In genomic region chr7:108569381-108570145, GRCh38 we compare ENCODE assay signal across 8 cellular contexts. TPM values are rescaled to one million over a fixed set of nuclear protein-coding genes. Genes with fewer than 3 reads are reported as not detected.
DNase-seq lines count a peak whose midpoint lies in the region; FAIRE-seq and TF ChIP-seq lines count a peak whose summit lies in the region.

Gene DNAJB9 (plus strand): TSS chr7:108569874. CDS start chr7:108571727, 1,853 bp downstream.
A gene with protein sequence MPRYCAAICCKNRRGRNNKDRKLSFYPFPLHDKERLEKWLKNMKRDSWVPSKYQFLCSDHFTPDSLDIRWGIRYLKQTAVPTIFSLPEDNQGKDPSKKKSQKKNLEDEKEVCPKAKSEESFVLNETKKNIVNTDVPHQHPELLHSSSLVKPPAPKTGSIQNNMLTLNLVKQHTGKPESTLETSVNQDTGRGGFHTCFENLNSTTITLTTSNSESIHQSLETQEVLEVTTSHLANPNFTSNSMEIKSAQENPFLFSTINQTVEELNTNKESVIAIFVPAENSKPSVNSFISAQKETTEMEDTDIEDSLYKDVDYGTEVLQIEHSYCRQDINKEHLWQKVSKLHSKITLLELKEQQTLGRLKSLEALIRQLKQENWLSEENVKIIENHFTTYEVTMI (minus strand): TSS chr7:108569706. CDS start chr7:108569569, 137 bp downstream.

- peaks cover 4% of the 10 kb centered on the region for H3K27me3 Mint-ChIP-seq in activated naive CD4-positive, alpha-beta T cell treated with anti-CD3 and anti-CD28 coated beads, Interleukin-2, amount 10 ng/mL, durations not matched to agents 7 days and 5 days

- peaks cover 6% of the 10 kb centered on the region for H3K79me1 ChIP-seq in neuronal stem cell (ENCODE audit: low read depth, low read length)

- H3K4me1 ChIP-seq in neuronal stem cell (ENCODE audit: control insufficient read depth in 2 of 2, insufficient read depth in 1 of 2, low read depth in 1 of 2, low read length in 2 of 2) = peaks cover 1 to 6% of the 10 kb centered on the region in 2 donors

- peak within 1 kb of the TSS; percentile 65 for H4K8ac ChIP-seq in neuronal stem cell (ENCODE audit: low read depth, low read length)

- H2AFZ ChIP-seq in neuronal stem cell (ENCODE audit: low read length) = peak within 1 kb of the TSS; percentile 94

- peaks cover 2% of the 10 kb centered on the region for H3K9me3 Mint-ChIP-seq in activated naive CD4-positive, alpha-beta T cell treated with anti-CD3 and anti-CD28 coated beads, Interleukin-2, amount 10 ng/mL, durations not matched to agents 7 days and 5 days

- peak within 1 kb of the TSS; percentile 98 for H3K9ac ChIP-seq in neuronal stem cell (ENCODE audit: low read depth, low read length, poor library complexity)

- peaks cover 3 to 62% of the 10 kb centered on the region in 2 donors for H3K36me3 ChIP-seq in neuronal stem cell (replicated peaks in 1 of 2; ENCODE audit: control insufficient read depth in 2 of 2, insufficient read depth in 2 of 2, low read length in 2 of 2)

- peak; percentile 97 for DNase-seq in GM03348 (ENCODE audit: low spot score)
- DNase-seq in HFF-Myc (ENCODE audit: extremely low read depth, low read depth) = peak; percentile 96
- peak; percentile 100 for DNase-seq in NAMALWA (ENCODE audit: low spot score)
- peak; percentile 100 for DNase-seq in SK-N-DZ (ENCODE audit: low spot score)
- peak; percentile 100 for DNase-seq in activated naive CD4-positive, alpha-beta T cell treated with anti-CD3 and anti-CD28 coated beads, Interleukin-2, amount 10 ng/mL, durations not matched to agents 7 days and 5 days
- DNase-seq in frontal cortex (ENCODE audit: low spot score in 2 of 2) = peak; percentile 92 to 96
- DNase-seq in neuronal stem cell (ENCODE audit: low spot score) = peak; percentile 98

- H2BK5ac ChIP-seq in neuronal stem cell (ENCODE audit: low read length) = peak within 1 kb of the TSS; percentile 95

- peaks cover 43% of the 10 kb centered on the region for H3K36me3 Mint-ChIP-seq in activated naive CD4-positive, alpha-beta T cell treated with anti-CD3 and anti-CD28 coated beads, Interleukin-2, amount 10 ng/mL, durations not matched to agents 7 days and 5 days

- H3K4me3 Mint-ChIP-seq in activated naive CD4-positive, alpha-beta T cell treated with anti-CD3 and anti-CD28 coated beads, Interleukin-2, amount 10 ng/mL, durations not matched to agents 7 days and 5 days = peak within 1 kb of the TSS; percentile 94

- no peak within 1 kb of the TSS for H2BK12ac ChIP-seq in neuronal stem cell (ENCODE audit: low read length)

- FAIRE-seq in frontal cortex (lab: Jason Lieb, UNC) = peak; percentile 76

- peak within 1 kb of the TSS; percentile 100 for H3K27ac Mint-ChIP-seq in activated naive CD4-positive, alpha-beta T cell treated with anti-CD3 and anti-CD28 coated beads, Interleukin-2, amount 10 ng/mL, durations not matched to agents 7 days and 5 days

- peak within 1 kb of the TSS; percentile 77 for H3K4me2 ChIP-seq in neuronal stem cell (ENCODE audit: insufficient read depth, low read length, poor library complexity, severe bottlenecking)

- no peaks in the 10 kb centered on the region for H3K27me3 ChIP-seq in neuronal stem cell (ENCODE audit: control insufficient read depth in 3 of 3, insufficient read depth in 3 of 3, low read depth in 1 of 3, low read length in 3 of 3)

- H3K18ac ChIP-seq in neuronal stem cell (ENCODE audit: low read length) = peak within 1 kb of the TSS; percentile 99

- H2BK120ac ChIP-seq in neuronal stem cell (ENCODE audit: low read depth, low read length) = peak within 1 kb of the TSS; percentile 72

- peak within 1 kb of the TSS; percentile 31 for H3K14ac ChIP-seq in neuronal stem cell (ENCODE audit: low read length)

- CTCF ChIA-PET in activated naive CD4-positive, alpha-beta T cell treated with anti-CD3 and anti-CD28 coated beads, Interleukin-2, amount 10 ng/mL, durations not matched to agents 7 days and 5 days (lab: Charles Lee) = no interaction called here

- H3K23ac ChIP-seq in neuronal stem cell (ENCODE audit: low read depth, low read length, poor library complexity) = peak within 1 kb of the TSS; percentile 98

- H4K91ac ChIP-seq in neuronal stem cell (ENCODE audit: low read depth, low read length, poor library complexity) = no peak within 1 kb of the TSS

- peak within 1 kb of the TSS; percentile 89 for H3K4ac ChIP-seq in neuronal stem cell (ENCODE audit: low read length)

- H3K9me3 ChIP-seq in neuronal stem cell (replicated peaks in 1 of 2; ENCODE audit: control insufficient read depth in 2 of 2, insufficient read depth in 1 of 2, low read depth in 1 of 2, low read length in 2 of 2) = no peaks in the 10 kb centered on the region

- peak within 1 kb of the TSS; percentile 75 for H2BK15ac ChIP-seq in neuronal stem cell (ENCODE audit: low read length)

- H3K4me1 Mint-ChIP-seq in activated naive CD4-positive, alpha-beta T cell treated with anti-CD3 and anti-CD28 coated beads, Interleukin-2, amount 10 ng/mL, durations not matched to agents 7 days and 5 days = peaks cover 53% of the 10 kb centered on the region

- peak within 1 kb of the TSS; percentile 81 for H2AK5ac ChIP-seq in neuronal stem cell (ENCODE audit: low read depth, low read length)

- no CpG with 5 or more reads among the region's 65 CpGs for WGBS in neuronal stem cell (ENCODE audit: extremely low coverage in 2 of 2, insufficient read length in 2 of 2, insufficient replicate concordance in 1 of 2), 2 donors

- H3K27ac ChIP-seq in neuronal stem cell (replicated peaks; ENCODE audit: low read length) = peak within 1 kb of the TSS; percentile 91

- peak within 1 kb of the TSS; percentile 57 for H3K4me3 ChIP-seq in HFF-Myc (replicated peaks; ENCODE audit: low read depth, low read length)
- peak within 1 kb of the TSS; percentile 78 to 93 for H3K4me3 ChIP-seq in neuronal stem cell (ENCODE audit: low read length in 2 of 2)

- TF ChIP-seq CTCF in HFF-Myc (IDR thresholded peaks at IDR 0.05; ENCODE audit: low read depth, low read length, missing control alignments) (no peak), subcutaneous adipose tissue (IDR thresholded peaks at IDR 0.05; ENCODE audit: low read depth) (no peak)

RNA-seq across cellular contexts. Expression of gene DNAJB9, which starts in this region (rescaled TPM):
- 35.4 and 37.3 TPM in 2 replicates for polyA plus RNA-seq in SK-N-DZ (2014; cell fraction: cytosol; rRNA removed)
- polyA plus RNA-seq in SK-N-DZ (2014; cell fraction: nucleus; rRNA removed) = 13.4 and 13.7 TPM in 2 replicates
- total RNA-seq in frontal cortex (66.4 TPM), subcutaneous adipose tissue (10 to 100 TPM; 14.3 to 58.0 (median 31.5) TPM)
- 14.3 TPM for polyA plus RNA-seq in neuronal stem cell (2013, experiment 1 of 2)
- 13.6 TPM for polyA plus RNA-seq in neuronal stem cell (2013, experiment 2 of 2)

RNA-seq across cellular contexts. Expression of the second gene that starts in this region (rescaled TPM):
- polyA plus RNA-seq in SK-N-DZ (2014; cell fraction: cytosol; rRNA removed) = 39.6 and 46.4 TPM in 2 replicates
- polyA plus RNA-seq in SK-N-DZ (2014; cell fraction: nucleus; rRNA removed) = 15.0 and 16.4 TPM in 2 replicates
- total RNA-seq in frontal cortex (78.3 TPM), subcutaneous adipose tissue (10 to 100 TPM; 17.3 to 29.3 (median 21.3) TPM)
- polyA plus RNA-seq in neuronal stem cell (2013, experiment 1 of 2) = 28.5 TPM
- 31.2 TPM for polyA plus RNA-seq in neuronal stem cell (2013, experiment 2 of 2)

Comparison
In these comparisons a context has a peak if more than half of its experiments do, and no peak if none do; other contexts are left out.
1. Peak in every context shown above with its lines: DNase-seq, H3K4me3 ChIP-seq and H3K27ac ChIP-seq.